21 cellular contexts compared by ENCODE assay signal in the genomic region with DNA sequence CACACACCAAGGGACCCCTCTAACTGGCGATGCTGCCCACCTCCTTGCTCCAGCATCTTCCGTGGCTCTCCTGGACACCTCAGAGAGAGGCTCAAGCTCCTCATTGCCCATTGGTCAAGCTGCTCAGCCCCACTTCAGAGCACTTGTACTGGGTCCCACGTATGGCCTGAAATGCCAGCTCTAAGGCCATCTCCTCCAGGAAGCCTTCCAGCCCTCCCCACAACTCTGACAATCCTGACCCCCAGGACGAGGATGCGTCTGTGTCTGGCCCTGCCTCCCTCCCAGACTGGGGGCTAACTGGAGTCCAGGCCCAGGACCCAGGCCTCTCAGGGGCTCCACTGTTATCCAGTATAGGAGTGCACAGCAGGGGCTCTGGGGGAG. TPM values are rescaled to one million over a fixed set of nuclear protein-coding genes. Genes with fewer than 3 reads are reported as not detected.
DNase-seq lines count a peak whose midpoint lies in the region; ATAC-seq and TF ChIP-seq lines count a peak whose summit lies in the region.
"Had no signal": no experiment of that assay in that cellular context is flagged by ENCODE, and none has a peak within 500 bp of the region (broad histone marks: within the 10 kb centered on the region; RNA-seq: fewer than 3 reads in every experiment).

No MANE protein-coding gene starts in this region.

- H3K27me3 ChIP-seq in NT2/D1 (ENCODE audit: insufficient read depth, insufficient read length) (no peaks in the 10 kb centered on the region), SU-DHL-6 (ENCODE audit: low read length) (no peaks in the 10 kb centered on the region), neural progenitor cell (no peaks in the 10 kb centered on the region)
- H3K27me3 ChIP-seq: Peyer's patch had no signal

- H3F3A ChIP-seq in SU-DHL-6 (ENCODE audit: insufficient read depth) (peaks cover 21% of the 10 kb centered on the region), neural progenitor cell (ENCODE audit: low read depth) (no peaks in the 10 kb centered on the region)

- no peaks in the 10 kb centered on the region for H3K9me3 ChIP-seq in NT2/D1 (ENCODE audit: insufficient read depth, low read length)
- H3K9me3 ChIP-seq in SU-DHL-6 (ENCODE audit: insufficient read depth, low read length): no peaks in the 10 kb centered on the region
- no peaks in the 10 kb centered on the region for H3K9me3 ChIP-seq in neural progenitor cell (ENCODE audit: low read depth)
- H3K9me3 ChIP-seq: Peyer's patch, SK-N-SH had no signal

- H3K9ac ChIP-seq in NT2/D1 (ENCODE audit: insufficient read length, low read depth): peak overlapping the region; percentile 38
- peak overlapping the region; percentile 47 for H3K9ac ChIP-seq in SU-DHL-6 (ENCODE audit: low read length)
- no peak overlapping the region for H3K9ac ChIP-seq in neural progenitor cell
- H3K9ac ChIP-seq: SK-N-SH had no signal

- H2AFZ ChIP-seq in SU-DHL-6 (ENCODE audit: low read depth, low read length, severe bottlenecking) (peak overlapping the region; percentile 52), neural progenitor cell (replicated peaks) (no peak overlapping the region)

- intact Hi-C loops in lower leg skin (cut with DNase I; ENCODE audit: low total_unique reads): no loop called here

- no peaks in the 10 kb centered on the region for H3K36me3 Mint-ChIP-seq in neural progenitor cell
- no peaks in the 10 kb centered on the region for H3K36me3 Mint-ChIP-seq in stimulated activated memory B cell treated with anti-CD40 and anti-IgM and Interleukin-4, amounts not matched to agents 10 μg/mL and 1 μg/mL and 100 μg/mL, for 72 hours
- H3K36me3 Mint-ChIP-seq: CD4-positive, alpha-beta memory T cell had no signal

- peak overlapping the region; percentile 89 for H3K27ac ChIP-seq in SU-DHL-6 (ENCODE audit: low read depth, low read length)
- no peak overlapping the region for H3K27ac ChIP-seq in neural progenitor cell
- H3K27ac ChIP-seq: HL-60 had no signal

- H3K36me3 ChIP-seq in NT2/D1 (ENCODE audit: insufficient read depth, insufficient read length, low read length) (no peaks in the 10 kb centered on the region), SU-DHL-6 (ENCODE audit: low read length) (no peaks in the 10 kb centered on the region), neural progenitor cell (no peaks in the 10 kb centered on the region)
- H3K36me3 ChIP-seq: Peyer's patch had no signal

- no peaks in the 10 kb centered on the region for H3K9me2 ChIP-seq in SU-DHL-6 (replicated peaks; ENCODE audit: insufficient read depth, low read length)
- H3K9me2 ChIP-seq: SK-N-SH had no signal

- H3K9me3 Mint-ChIP-seq in neural progenitor cell: peaks cover 3% of the 10 kb centered on the region
- peaks cover under 1% of the 10 kb centered on the region for H3K9me3 Mint-ChIP-seq in stimulated activated memory B cell treated with anti-CD40 and anti-IgM and Interleukin-4, amounts not matched to agents 10 μg/mL and 1 μg/mL and 100 μg/mL, for 72 hours
- H3K9me3 Mint-ChIP-seq: CD4-positive, alpha-beta memory T cell had no signal

- no peak for ATAC-seq in stimulated activated memory B cell treated with anti-CD40 and anti-IgM and Interleukin-4, amounts not matched to agents 10 μg/mL and 1 μg/mL and 100 μg/mL, for 72 hours
- ATAC-seq in HG02973 (IDR thresholded peaks at IDR 0.05; ENCODE audit: unreplicated experiment): no peak
- ATAC-seq: GM12878 had no signal

- H3K4me2 ChIP-seq in SU-DHL-6 (ENCODE audit: low read depth, low read length, poor library complexity, severe bottlenecking) (peak overlapping the region; percentile 63), neural progenitor cell (no peak overlapping the region)
- H3K4me2 ChIP-seq: SK-N-SH had no signal

- H4K20me1 ChIP-seq in SU-DHL-6 (ENCODE audit: low read depth, low read length) (no peaks in the 10 kb centered on the region), neural progenitor cell (ENCODE audit: low read depth) (no peaks in the 10 kb centered on the region)

- H3K4me3 ChIP-seq in NT2/D1 (ENCODE audit: insufficient read length, low read depth) (no peak overlapping the region), SU-DHL-6 (ENCODE audit: insufficient read depth, low read length, poor library complexity, severe bottlenecking) (no peak overlapping the region), neural progenitor cell (no peak overlapping the region), lower leg skin (ENCODE audit: low read depth, poor library complexity, severe bottlenecking) (no peak overlapping the region)
- H3K4me3 ChIP-seq: GM12878, Peyer's patch had no signal

- H3K27ac Mint-ChIP-seq in neural progenitor cell: no peak overlapping the region
- peak overlapping the region; percentile 60 for H3K27ac Mint-ChIP-seq in stimulated activated memory B cell treated with anti-CD40 and anti-IgM and Interleukin-4, amounts not matched to agents 10 μg/mL and 1 μg/mL and 100 μg/mL, for 72 hours
- H3K27ac Mint-ChIP-seq: CD4-positive, alpha-beta memory T cell had no signal

- no peak for DNase-seq in NT2/D1 (ENCODE audit: low read depth, low spot score)
- no peak for DNase-seq in neural progenitor cell (ENCODE audit: low spot score)
- DNase-seq in activated CD4-positive, alpha-beta T cell treated with anti-CD3 and anti-CD28 coated beads, Interleukin-2, amount 50 U/mL, for 4 hours: no peak
- no peak for DNase-seq in lower leg skin (ENCODE audit: low spot score in 2 of 2)
- DNase-seq: C1 segment of cervical spinal cord; CD4-positive, alpha-beta memory T cell; COR-L47; DMS53; NCI-H1105 treated with DMSO at 0.1 percent for 48 hours; NCI-H2029; NCI-H446; NCI-H524 treated with DMSO at 0.1 percent for 48 hours; NCI-H82; Peyer's patch; SK-N-SH had no signal

- H3K79me2 ChIP-seq in SU-DHL-6 (ENCODE audit: insufficient read depth, low read length) (no peaks in the 10 kb centered on the region), neural progenitor cell (ENCODE audit: low read depth) (no peaks in the 10 kb centered on the region)

- no peak for TF ChIP-seq POLR2A in lower leg skin (IDR thresholded peaks at IDR 0.05)

- WGBS in lower leg skin, 2 donors: 90 to 91% methylated on average over 5 of the region's 5 CpGs

- peak overlapping the region; percentile 30 for H3K4me3 Mint-ChIP-seq in neural progenitor cell
- H3K4me3 Mint-ChIP-seq in stimulated activated memory B cell treated with anti-CD40 and anti-IgM and Interleukin-4, amounts not matched to agents 10 μg/mL and 1 μg/mL and 100 μg/mL, for 72 hours: no peak overlapping the region

- H3K4me1 ChIP-seq in NT2/D1 (ENCODE audit: insufficient read depth, insufficient read length): peaks cover 13% of the 10 kb centered on the region
- H3K4me1 ChIP-seq in neural progenitor cell: no peaks in the 10 kb centered on the region
- H3K4me1 ChIP-seq: Peyer's patch had no signal

- peaks cover 3% of the 10 kb centered on the region for H3K4me1 Mint-ChIP-seq in neural progenitor cell
- peaks cover 39% of the 10 kb centered on the region for H3K4me1 Mint-ChIP-seq in stimulated activated memory B cell treated with anti-CD40 and anti-IgM and Interleukin-4, amounts not matched to agents 10 μg/mL and 1 μg/mL and 100 μg/mL, for 72 hours

- H3K27me3 Mint-ChIP-seq in neural progenitor cell (ENCODE audit: insufficient read depth, low read depth): peaks cover 4% of the 10 kb centered on the region
- H3K27me3 Mint-ChIP-seq in stimulated activated memory B cell treated with anti-CD40 and anti-IgM and Interleukin-4, amounts not matched to agents 10 μg/mL and 1 μg/mL and 100 μg/mL, for 72 hours: no peaks in the 10 kb centered on the region

- TF ChIP-seq CTCF in SU-DHL-6 (IDR thresholded peaks at IDR 0.05; ENCODE audit: insufficient read depth, low read length, poor library complexity, severe bottlenecking) (no peak), neural progenitor cell (IDR thresholded peaks at IDR 0.05) (no peak), lower leg skin (IDR thresholded peaks at IDR 0.05) (no peak)

RNA-seq across cellular contexts. Expression of gene HOMER3, which starts 7.9 kb away (rescaled TPM):
- 28.2 and 66.9 TPM in 2 replicates for total RNA-seq in neural progenitor cell (ENCODE audit: low replicate concordance)
- 10 to 100 TPM; 32.3 to 49.5 (median 37.2) TPM for total RNA-seq in lower leg skin

RNA-seq across cellular contexts. Expression of gene DDX49, which starts 29.5 kb away (rescaled TPM):
- total RNA-seq in neural progenitor cell (ENCODE audit: low replicate concordance) (19.9 and 23.4 TPM in 2 replicates), lower leg skin (10 to 100 TPM; 50.0 to 87.7 (median 65.5) TPM)

RNA-seq across cellular contexts. Expression of gene COPE, which starts 29.8 kb away (rescaled TPM):
- total RNA-seq in neural progenitor cell (ENCODE audit: low replicate concordance) (95.2 and 225 TPM in 2 replicates), lower leg skin (100 to 1,000 TPM; 173 to 238 (median 197) TPM)

RNA-seq across cellular contexts. Expression of gene CERS1, which starts 53.0 kb away (rescaled TPM):
- total RNA-seq in neural progenitor cell (ENCODE audit: low replicate concordance): 1.9 and 7.6 TPM in 2 replicates
- under 1 TPM in 2 of 4 donors, not detected in 2; 0.39 to 0.57 TPM for total RNA-seq in lower leg skin
- total RNA-seq: CD4-positive, alpha-beta memory T cell; GM12878; MCF 10A; Peyer's patch had no signal
